8 cellular contexts compared by ENCODE assay signal in genomic region chr2:160210599-160211138, GRCh38. TPM values are rescaled to one million over a fixed set of nuclear protein-coding genes. Genes with fewer than 3 reads are reported as not detected.
A peak's percentile ranks its signal among the peaks of the same experiment; 100 is the strongest.
DNase-seq lines count a peak whose midpoint lies in the region; ATAC-seq and TF ChIP-seq lines count a peak whose summit lies in the region.

No MANE protein-coding gene starts in this region.

- TF ChIP-seq CTCF in GM12873 (IDR thresholded peaks at IDR 0.05; ENCODE audit: insufficient read depth, low read depth, low read length, missing control alignments), result peak; percentile 92
- peak; percentile 58 for TF ChIP-seq CTCF in WI38 (IDR thresholded peaks at IDR 0.05; ENCODE audit: low read depth, low read length)
- peak; percentile 89 for TF ChIP-seq CTCF in cardiac fibroblast (IDR thresholded peaks at IDR 0.05; ENCODE audit: low read depth, low read length)
- TF ChIP-seq CTCF in lower lobe of right lung (IDR thresholded peaks at IDR 0.05), result peak; percentile 77

- H3K4me3 ChIP-seq in WI38 (ENCODE audit: low read depth, low read length), result no peak overlapping the region
- H3K4me3 ChIP-seq in cardiac fibroblast (replicated peaks in 1 of 2; ENCODE audit: low read depth in 2 of 2, low read length in 2 of 2), result no peak overlapping the region
- H3K4me3 ChIP-seq in lower lobe of right lung, result no peak overlapping the region

- intact Hi-C loops in lower lobe of right lung (cut with DNase I), result no loop called here

- ATAC-seq in GM21825 (IDR thresholded peaks at IDR 0.05; ENCODE audit: unreplicated experiment) (peak; percentile 92), lower lobe of right lung (peak; percentile 75 to 81)

- DNase-seq in LHCN-M2 (ENCODE audit: low read depth) (peak; percentile 61), cardiac fibroblast (ENCODE audit: low read depth in 2 of 2) (peak; percentile 76 to 84), lower lobe of right lung (peak; percentile 82), DMS79 treated with DMSO at 0.1 percent for 48 hours (lab: John Stamatoyannopoulos, UW) (no peak)
- DNase-seq in stimulated activated CD8-positive, alpha-beta memory T cell treated with anti-CD3 and anti-CD28 coated beads, Interleukin-2, amount 100 ng/mL, for 1 hour (ENCODE audit: low read depth in 2 of 2), result peak; percentile 20 to 55

- no peaks in the 10 kb centered on the region for H3K27me3 ChIP-seq in lower lobe of right lung (ENCODE audit: low read depth)

- peaks cover 51% of the 10 kb centered on the region for H3K4me1 ChIP-seq in lower lobe of right lung

- no peaks in the 10 kb centered on the region for H3K9me3 ChIP-seq in lower lobe of right lung

- H3K36me3 ChIP-seq in lower lobe of right lung, result no peaks in the 10 kb centered on the region

- no peak overlapping the region for H3K27ac ChIP-seq in lower lobe of right lung

RNA-seq across cellular contexts. Expression of gene ITGB6, which starts 10.6 kb away (rescaled TPM):
- total RNA-seq in LHCN-M2 (2014; rRNA removed) (11.6 and 15.2 TPM in 2 replicates), lower lobe of right lung (65.2 TPM)
- 1.8 TPM for polyA plus RNA-seq in LHCN-M2 (2012)
